In genomic region chr12:97701901-97702300, GRCh38 we compare ENCODE assay signal across 27 cellular contexts.
"Had no signal": no experiment of that assay in that cellular context is flagged by ENCODE, and none has a peak within 500 bp of the region (broad histone marks: within the 10 kb centered on the region; RNA-seq: fewer than 3 reads in every experiment).

No MANE protein-coding gene starts in this region.

- H3K4me3 ChIP-seq: ascending aorta had no signal

- H3K27me3 ChIP-seq: ascending aorta had no signal

- H3K9me3 ChIP-seq: ascending aorta had no signal

- H3K36me3 ChIP-seq: ascending aorta had no signal

- H3K4me1 ChIP-seq: ascending aorta had no signal

- H3K27ac ChIP-seq: ascending aorta had no signal

- DNase-seq: activated CD4-positive, alpha-beta T cell treated with anti-CD3 and anti-CD28 coated beads, Interleukin-2, amount 10 ng/mL, durations not matched to agents 24 days and 14 days; activated CD4-positive, alpha-beta T cell treated with anti-CD3 and anti-CD28 coated beads, Interleukin-2, amount 50 U/mL, for 4 hours; activated CD8-positive, alpha-beta T cell treated with anti-CD3 and anti-CD28 coated beads for 36 hours; activated effector memory CD4-positive, alpha-beta T cell treated with anti-CD3 and anti-CD28 coated beads, Interleukin-2, amount 50 U/mL, for 16 hours; activated naive CD4-positive, alpha-beta T cell; activated naive CD4-positive, alpha-beta T cell treated with anti-CD3 and anti-CD28 coated beads, Interleukin-2, amount 50 U/mL, for 16 hours; activated naive CD8-positive, alpha-beta T cell treated with anti-CD3 and anti-CD28 coated beads, Interleukin-2, amount 10 ng/mL, durations not matched to agents 7 days and 5 days; activated T-cell treated with anti-CD3 and anti-CD28 coated beads, Interleukin-2, amount 50 U/mL, for 1 hour; activated T-cell treated with anti-CD3 and anti-CD28 coated beads, Interleukin-2, amount 50 U/mL, for 72 hours; amygdala; Karpas-422; NCI-H1105; NCI-H1417 treated with DMSO at 0.1 percent for 48 hours; NCI-H187 treated with DMSO at 0.1 percent for 48 hours; NCI-H2081; NCI-H2171 treated with DMSO at 0.1 percent for 48 hours; NCI-H2227 treated with DMSO at 0.1 percent for 48 hours; NCI-H446; NCI-H510A treated with DMSO at 0.1 percent for 48 hours; NCI-H69; NK-92 treated with Interleukin-12 subunit alpha and Interleukin-12 subunit beta, amount 100 ng/mL, for 24 hours; SHP77 treated with DMSO at 0.1 percent for 48 hours; SW 1271; T-helper 1 cell; T-helper 2 cell; T-helper 9 cell had no signal
